Comparison of ENCODE assay signal across 10 cellular contexts in genomic region chr2:30253873-30254691, GRCh38. TPM values are rescaled to one million over a fixed set of nuclear protein-coding genes. Genes with fewer than 3 reads are reported as not detected.
DNase-seq lines count a peak whose midpoint lies in the region; ATAC-seq and TF ChIP-seq lines count a peak whose summit lies in the region.
"Had no signal": no experiment of that assay in that cellular context is flagged by ENCODE, and none has a peak within 500 bp of the region (broad histone marks: within the 10 kb centered on the region; RNA-seq: fewer than 3 reads in every experiment).

No MANE protein-coding gene starts in this region.

- no peaks in the 10 kb centered on the region for H3K27me3 Mint-ChIP-seq in activated CD8-positive, alpha-beta T cell treated with anti-CD3 and anti-CD28 coated beads, Interleukin-2, amount 10 ng/mL, durations not matched to agents 7 days and 5 days (ENCODE audit: low read depth)

- H3K27me3 ChIP-seq in thoracic aorta (replicated peaks; ENCODE audit: insufficient read depth): no peaks in the 10 kb centered on the region
- H3K27me3 ChIP-seq: breast epithelium had no signal

- CTCF ChIA-PET in activated CD8-positive, alpha-beta T cell treated with anti-CD3 and anti-CD28 coated beads, Interleukin-2, amount 10 ng/mL, durations not matched to agents 7 days and 5 days (lab: Charles Lee): interaction anchor here (0.8 to 19.1 kb wide), 8 partner anchors 9 to 458 kb away, joined by 3 to 268 read pairs (median 6); partner anchors contain the start of gene LBH

- no peak overlapping the region for H3K4me3 ChIP-seq in thoracic aorta
- H3K4me3 ChIP-seq: breast epithelium had no signal

- POLR2A ChIA-PET in activated CD8-positive, alpha-beta T cell treated with anti-CD3 and anti-CD28 coated beads, Interleukin-2, amount 10 ng/mL, durations not matched to agents 7 days and 5 days (lab: Charles Lee): interaction anchor here (1.0 to 1.3 kb wide), 4 partner anchors 12 to 81 kb away, joined by 3 to 15 read pairs (median 6); partner anchors contain the start of gene LBH

- TF ChIP-seq CTCF in thoracic aorta (IDR thresholded peaks at IDR 0.05): no peak

- no peak for ATAC-seq in activated CD8-positive, alpha-beta T cell treated with anti-CD3 and anti-CD28 coated beads, Interleukin-2, amount 10 ng/mL, durations not matched to agents 7 days and 5 days
- no peak for ATAC-seq in thoracic aorta (ENCODE audit: insufficient number of reproducible peaks, low FRiP score, low read depth)
- no peak for ATAC-seq in HG03342 (IDR thresholded peaks at IDR 0.05; ENCODE audit: unreplicated experiment)
- no peak for ATAC-seq in HG03139 (IDR thresholded peaks at IDR 0.05; ENCODE audit: unreplicated experiment)

- H3K9me3 Mint-ChIP-seq in activated CD8-positive, alpha-beta T cell treated with anti-CD3 and anti-CD28 coated beads, Interleukin-2, amount 10 ng/mL, durations not matched to agents 7 days and 5 days (ENCODE audit: insufficient read depth): no peaks in the 10 kb centered on the region

- H3K9me3 ChIP-seq in thoracic aorta: no peaks in the 10 kb centered on the region
- H3K9me3 ChIP-seq: breast epithelium had no signal

- peaks cover 37 to 68% of the 10 kb centered on the region in 2 donors for H3K4me1 ChIP-seq in thoracic aorta (ENCODE audit: control insufficient read depth in 1 of 2, low read depth in 2 of 2)
- H3K4me1 ChIP-seq: breast epithelium had no signal

- H3K4me1 Mint-ChIP-seq in activated CD8-positive, alpha-beta T cell treated with anti-CD3 and anti-CD28 coated beads, Interleukin-2, amount 10 ng/mL, durations not matched to agents 7 days and 5 days (ENCODE audit: low read depth): peaks cover 89% of the 10 kb centered on the region

- peaks cover 25% of the 10 kb centered on the region for H3K36me3 ChIP-seq in thoracic aorta
- H3K36me3 ChIP-seq: breast epithelium had no signal

- H3K4me3 Mint-ChIP-seq in activated CD8-positive, alpha-beta T cell treated with anti-CD3 and anti-CD28 coated beads, Interleukin-2, amount 10 ng/mL, durations not matched to agents 7 days and 5 days: no peak overlapping the region

- H3K27ac Mint-ChIP-seq in activated CD8-positive, alpha-beta T cell treated with anti-CD3 and anti-CD28 coated beads, Interleukin-2, amount 10 ng/mL, durations not matched to agents 7 days and 5 days: peak overlapping the region; percentile 81

- DNase-seq in activated effector memory CD4-positive, alpha-beta T cell treated with anti-CD3 and anti-CD28 coated beads, Interleukin-2, amount 50 U/mL, for 16 hours: peak; percentile 61
- no peak for DNase-seq in activated effector memory CD4-positive, alpha-beta T cell treated with Interleukin-2 at 50 U/mL for 16 hours
- no peak for DNase-seq in activated CD8-positive, alpha-beta T cell treated with anti-CD3 and anti-CD28 coated beads, Interleukin-2, amount 10 ng/mL, durations not matched to agents 7 days and 5 days
- DNase-seq in islet precursor cell (peak; percentile 17), thoracic aorta (ENCODE audit: low spot score) (no peak), NCI-H1048 (lab: John Stamatoyannopoulos, UW) (no peak)

- H3K36me3 Mint-ChIP-seq in activated CD8-positive, alpha-beta T cell treated with anti-CD3 and anti-CD28 coated beads, Interleukin-2, amount 10 ng/mL, durations not matched to agents 7 days and 5 days (ENCODE audit: low read depth): peaks cover 74% of the 10 kb centered on the region

- peak overlapping the region; percentile 66 to 74 for H3K27ac ChIP-seq in thoracic aorta
- H3K27ac ChIP-seq: epithelial cell of prostate had no signal

RNA-seq across cellular contexts. Expression of gene LBH, which starts 22.7 kb away (rescaled TPM):
- total RNA-seq in activated CD8-positive, alpha-beta T cell treated with anti-CD3 and anti-CD28 coated beads, Interleukin-2, amount 10 ng/mL, durations not matched to agents 7 days and 5 days: 100 to 1,000 TPM in 1 of 2 experiments, 10 to 100 TPM in 1; 97.0 to 100 TPM
- 100 to 1,000 TPM; 121 to 210 TPM for total RNA-seq in thoracic aorta

Comparison
In these comparisons a context has a peak if more than half of its experiments do, and no peak if none do; other contexts are left out.
1. DNase-seq: peak in activated effector memory CD4-positive, alpha-beta T cell treated with anti-CD3 and anti-CD28 coated beads, Interleukin-2, amount 50 U/mL, for 16 hours (single experiment) and islet precursor cell (single experiment); none in activated effector memory CD4-positive, alpha-beta T cell treated with Interleukin-2 at 50 U/mL for 16 hours (single experiment), activated CD8-positive, alpha-beta T cell treated with anti-CD3 and anti-CD28 coated beads, Interleukin-2, amount 10 ng/mL, durations not matched to agents 7 days and 5 days (single experiment), thoracic aorta (single experiment) and NCI-H1048 (single experiment).